In genomic region chr19:10864538-10864899, GRCh38 we compare ENCODE assay signal across 8 cellular contexts. TPM values are rescaled to one million over a fixed set of nuclear protein-coding genes. Genes with fewer than 3 reads are reported as not detected.
A peak's percentile ranks its signal among the peaks of the same experiment; 100 is the strongest.
DNase-seq lines count a peak whose midpoint lies in the region; ATAC-seq and TF ChIP-seq lines count a peak whose summit lies in the region.

No MANE protein-coding gene starts in this region.

- peaks cover 33% of the 10 kb centered on the region for H3K4me1 Mint-ChIP-seq in activated naive CD4-positive, alpha-beta T cell treated with anti-CD3 and anti-CD28 coated beads, Interleukin-2, amount 10 ng/mL, durations not matched to agents 7 days and 5 days

- intact Hi-C loops in head of caudate nucleus (cut with DNase I) (loop anchor here (10.0 kb wide), 1 partner anchor 150 kb away; the partner anchor contains the start of gene DNM2), posterior vena cava (cut with DNase I) (loop anchor here in 1 of 2 donors (10.0 kb wide), 1 partner anchor 150 kb away; the partner anchor contains the start of gene DNM2), transverse colon (cut with DNase I; ENCODE audit: low total_unique reads) (no loop called here)

- no peaks in the 10 kb centered on the region for H3K27me3 ChIP-seq in transverse colon

- H3K4me3 Mint-ChIP-seq in activated naive CD4-positive, alpha-beta T cell treated with anti-CD3 and anti-CD28 coated beads, Interleukin-2, amount 10 ng/mL, durations not matched to agents 7 days and 5 days, result no peak overlapping the region

- peaks cover 0 to 9% (median 6%) of the 10 kb centered on the region in 4 donors for H3K4me1 ChIP-seq in transverse colon

- TF ChIP-seq POLR2A in transverse colon (IDR thresholded peaks at IDR 0.05), result no peak

- peak; percentile 97 for ATAC-seq in SK-N-SH treated with all-trans-retinoic acid at 6 μM for 48 hours
- no peak for ATAC-seq in HG03108 (IDR thresholded peaks at IDR 0.05; ENCODE audit: unreplicated experiment)

- in situ Hi-C loops in transverse colon (cut with MboI; ENCODE audit: low pct_ligation_motif_present in 1 of 4, low pct_unique_long_range_greater_than_20kb in 1 of 4, low sequenced_read_pairs in 3 of 4), result loop anchor here in 2 of 4 donors (25.0 kb wide), 1 partner anchor 152 kb away; the partner anchor contains the start of genes DNM2 (in 2 of the 2) and QTRT1 (in 2 of the 2)

- H3K27ac Mint-ChIP-seq in activated naive CD4-positive, alpha-beta T cell treated with anti-CD3 and anti-CD28 coated beads, Interleukin-2, amount 10 ng/mL, durations not matched to agents 7 days and 5 days, result no peak overlapping the region

- H3K36me3 ChIP-seq in transverse colon, result no peaks in the 10 kb centered on the region

- no peak for DNase-seq in GM12864 (ENCODE audit: low read depth)
- peak; percentile 37 for DNase-seq in NCI-H1048 (lab: John Stamatoyannopoulos, UW)
- DNase-seq in activated naive CD4-positive, alpha-beta T cell treated with anti-CD3 and anti-CD28 coated beads, Interleukin-2, amount 10 ng/mL, durations not matched to agents 7 days and 5 days, result peak; percentile 89
- peak; percentile 73 to 95 (median 89) for DNase-seq in head of caudate nucleus
- peak; percentile 94 for DNase-seq in posterior vena cava (ENCODE audit: low spot score)
- peak; percentile 91 for DNase-seq in transverse colon

- no peaks in the 10 kb centered on the region for H3K27me3 Mint-ChIP-seq in activated naive CD4-positive, alpha-beta T cell treated with anti-CD3 and anti-CD28 coated beads, Interleukin-2, amount 10 ng/mL, durations not matched to agents 7 days and 5 days

- 3 to 12% methylated on average over 5 to 6 of the region's 6 CpGs for WGBS in transverse colon (ENCODE audit: low coverage in 1 of 2), 2 donors

- H3K9me3 ChIP-seq in transverse colon, result no peaks in the 10 kb centered on the region

- no peaks in the 10 kb centered on the region for H3K9me3 Mint-ChIP-seq in activated naive CD4-positive, alpha-beta T cell treated with anti-CD3 and anti-CD28 coated beads, Interleukin-2, amount 10 ng/mL, durations not matched to agents 7 days and 5 days

- H3K36me3 Mint-ChIP-seq in activated naive CD4-positive, alpha-beta T cell treated with anti-CD3 and anti-CD28 coated beads, Interleukin-2, amount 10 ng/mL, durations not matched to agents 7 days and 5 days, result peaks cover 1% of the 10 kb centered on the region

- H3K4me3 ChIP-seq in GM12864 (ENCODE audit: low read depth, low read length) (no peak overlapping the region), transverse colon (no peak overlapping the region)

- CTCF ChIA-PET in activated naive CD4-positive, alpha-beta T cell treated with anti-CD3 and anti-CD28 coated beads, Interleukin-2, amount 10 ng/mL, durations not matched to agents 7 days and 5 days (lab: Charles Lee), result interaction anchor here (0.8 to 8.4 kb wide), 24 partner anchors 8 to 284 kb away, joined by 3 to 142 read pairs (median 6); partner anchors contain the start of genes C19orf38, DNM2, QTRT1 and TMED1

- TF ChIP-seq CTCF in GM12864 (IDR thresholded peaks at IDR 0.05; ENCODE audit: low read depth, low read length, missing control alignments) (peak; percentile 91), transverse colon (IDR thresholded peaks at IDR 0.05) (peak; percentile 85 to 89 (median 88))

- peak overlapping the region in 2 of 4 donors; percentile 32 to 55 for H3K27ac ChIP-seq in transverse colon

- TF ChIP-seq EP300 in transverse colon (IDR thresholded peaks at IDR 0.05; ENCODE audit: low read depth), result no peak

TF ChIP-seq in SK-N-SH treated with all-trans-retinoic acid at 6 μM for 48 hours, 23 proteins besides CTCF, POLR2A, EP300 and RAD21:
- TF ChIP-seq ZFP30 (CRISPR knock-in tag; IDR thresholded peaks at IDR 0.05) (no peak), ZNF565 (CRISPR knock-in tag; conservative IDR thresholded peaks at IDR 0.05; ENCODE audit: low read depth) (no peak), ZFP3 (CRISPR knock-in tag; IDR thresholded peaks at IDR 0.05) (no peak), ISL1 (CRISPR knock-in tag; IDR thresholded peaks at IDR 0.05) (no peak), RARB (CRISPR knock-in tag; IDR thresholded peaks at IDR 0.05) (no peak), PATZ1 (CRISPR knock-in tag; IDR thresholded peaks at IDR 0.05; ENCODE audit: borderline replicate concordance) (no peak), GLIS3 (CRISPR knock-in tag; IDR thresholded peaks at IDR 0.05) (no peak), TCF4 (CRISPR knock-in tag; IDR thresholded peaks at IDR 0.05; ENCODE audit: borderline replicate concordance) (no peak), CSRNP3 (CRISPR knock-in tag; IDR thresholded peaks at IDR 0.05) (no peak), TOX (CRISPR knock-in tag; IDR thresholded peaks at IDR 0.05; ENCODE audit: borderline replicate concordance) (no peak), ARNTL (CRISPR knock-in tag; IDR thresholded peaks at IDR 0.05; ENCODE audit: borderline replicate concordance, low read depth) (no peak), OSR1 (CRISPR knock-in tag; IDR thresholded peaks at IDR 0.05) (no peak)

RNA-seq across cellular contexts. Expression of gene CARM1, which starts 6.8 kb away (rescaled TPM):
- 10 to 100 TPM; 35.1 to 42.1 TPM for total RNA-seq in posterior vena cava
- total RNA-seq in transverse colon, result 10 to 100 TPM; 24.9 to 47.6 (median 35.6) TPM

RNA-seq across cellular contexts. Expression of gene C19orf38, which starts 16.3 kb away (rescaled TPM):
- total RNA-seq in posterior vena cava (1 to 10 TPM; 2.0 to 2.3 TPM), transverse colon (1 to 10 TPM in 1 of 4 donors, under 1 TPM in 2, not detected in 1; 0.79 to 1.8 (median 0.96) TPM)

RNA-seq across cellular contexts. Expression of gene TMED1, which starts 28.5 kb away (rescaled TPM):
- total RNA-seq in posterior vena cava (10 to 100 TPM; 15.4 to 17.9 TPM), transverse colon (10 to 100 TPM in 3 of 4 donors, 1 to 10 TPM in 1; 2.8 to 40.4 (median 24.4) TPM)
